14 cellular contexts compared by ENCODE assay signal in genomic region chr20:51095755-51096509, GRCh38.
DNase-seq lines count a peak whose midpoint lies in the region; TF ChIP-seq lines count a peak whose summit lies in the region.
"Had no signal": no experiment of that assay in that cellular context is flagged by ENCODE, and none has a peak within 500 bp of the region (broad histone marks: within the 10 kb centered on the region; RNA-seq: fewer than 3 reads in every experiment).

No MANE protein-coding gene starts in this region.

- H3K27me3 Mint-ChIP-seq in brain = peaks cover 16% of the 10 kb centered on the region
- H3K27me3 Mint-ChIP-seq in neural progenitor cell (ENCODE audit: insufficient read depth, low read depth) = peaks cover 17% of the 10 kb centered on the region

- H3K9ac ChIP-seq in neural progenitor cell = no peak overlapping the region

- H3K9me3 Mint-ChIP-seq in brain (peaks cover 0 to 7% (median 0%) of the 10 kb centered on the region in 5 experiments), neural progenitor cell (no peaks in the 10 kb centered on the region)
- H3K9me3 Mint-ChIP-seq: activated CD4-positive, alpha-beta memory T cell treated with anti-CD3 and anti-CD28 coated beads, Interleukin-2, amount 10 ng/mL, durations not matched to agents 7 days and 5 days; nephron had no signal

- H3F3A ChIP-seq in neural progenitor cell (ENCODE audit: low read depth) = peaks cover 15% of the 10 kb centered on the region

- POLR2A ChIA-PET in HEK293 (lab: Yijun Ruan, JAX) = no interaction called here

- H3K36me3 Mint-ChIP-seq in brain (no peaks in the 10 kb centered on the region), neural progenitor cell (no peaks in the 10 kb centered on the region)

- H3K27ac ChIP-seq in HEK293 (ENCODE audit: extremely low read depth, low read depth, low read length) (no peak overlapping the region), neural progenitor cell (no peak overlapping the region)
- H3K27ac ChIP-seq: body of pancreas had no signal

- H3K4me3 Mint-ChIP-seq in brain (peak overlapping the region; percentile 7 to 62 (median 24)), neural progenitor cell (peak overlapping the region; percentile 30)
- H3K4me3 Mint-ChIP-seq: activated CD4-positive, alpha-beta memory T cell treated with anti-CD3 and anti-CD28 coated beads, Interleukin-2, amount 10 ng/mL, durations not matched to agents 7 days and 5 days; nephron had no signal

- H3K4me3 ChIP-seq in HEK293 (ENCODE audit: low read depth, low read length) = no peak overlapping the region
- no peak overlapping the region for H3K4me3 ChIP-seq in neural progenitor cell
- H3K4me3 ChIP-seq: body of pancreas had no signal

- no peak overlapping the region for H2AFZ ChIP-seq in neural progenitor cell (replicated peaks)

- H3K27me3 ChIP-seq in neural progenitor cell = no peaks in the 10 kb centered on the region

- no peaks in the 10 kb centered on the region for H4K20me1 ChIP-seq in neural progenitor cell (ENCODE audit: low read depth)

- H3K36me3 ChIP-seq in HEK293 (ENCODE audit: control insufficient read depth in 2 of 2, insufficient read depth in 1 of 2, low read length in 2 of 2) (no peaks in the 10 kb centered on the region), neural progenitor cell (no peaks in the 10 kb centered on the region)

- H3K4me2 ChIP-seq in neural progenitor cell = no peak overlapping the region

- H3K9me3 ChIP-seq in HEK293 (ENCODE audit: control insufficient read depth, insufficient read depth, low read depth, low read length) = no peaks in the 10 kb centered on the region
- H3K9me3 ChIP-seq in neural progenitor cell (ENCODE audit: low read depth) = no peaks in the 10 kb centered on the region
- H3K9me3 ChIP-seq: body of pancreas had no signal

- H3K27ac Mint-ChIP-seq in brain = peak overlapping the region; percentile 58 to 98 (median 88)
- peak overlapping the region; percentile 90 for H3K27ac Mint-ChIP-seq in neural progenitor cell
- H3K27ac Mint-ChIP-seq: activated CD4-positive, alpha-beta memory T cell treated with anti-CD3 and anti-CD28 coated beads, Interleukin-2, amount 10 ng/mL, durations not matched to agents 7 days and 5 days had no signal

- DNase-seq in NCI-H1694 (lab: John Stamatoyannopoulos, UW) (peak; percentile 68), neural progenitor cell (ENCODE audit: low spot score) (peak; percentile 37), glomerular visceral epithelial cell (ENCODE audit: extremely low spot score) (no peak), NCI-H2029 (lab: John Stamatoyannopoulos, UW) (no peak)
- DNase-seq in stimulated activated naive CD4-positive, alpha-beta T cell (lab: John Stamatoyannopoulos, UW) = no peak
- DNase-seq: activated CD4-positive, alpha-beta memory T cell treated with anti-CD3 and anti-CD28 coated beads, Interleukin-2, amount 10 ng/mL, durations not matched to agents 7 days and 5 days; activated effector memory CD4-positive, alpha-beta T cell treated with Interleukin-2 at 50 U/mL for 16 hours; body of pancreas; left cardiac atrium; NCI-H226; T-helper 2 cell had no signal

- H3K4me1 Mint-ChIP-seq in brain = peaks cover 95% of the 10 kb centered on the region
- peaks cover 87% of the 10 kb centered on the region for H3K4me1 Mint-ChIP-seq in neural progenitor cell

- TF ChIP-seq CTCF in HEK293 (tag by site-specific recombination; IDR thresholded peaks at IDR 0.05) (no peak), brain (conservative IDR thresholded peaks at IDR 0.05) (no peak), neural progenitor cell (IDR thresholded peaks at IDR 0.05) (no peak)

- CTCF ChIA-PET in HEK293 (lab: Yijun Ruan, JAX) = interaction anchor here (0.6 kb wide), 1 partner anchor 1087 kb away, joined by 4 read pairs; no protein-coding TSS in a partner anchor

- H3K4me1 ChIP-seq in HEK293 (ENCODE audit: control insufficient read depth, insufficient read depth, low read length) (no peaks in the 10 kb centered on the region), neural progenitor cell (peaks cover 19% of the 10 kb centered on the region)

- no peaks in the 10 kb centered on the region for H3K79me2 ChIP-seq in neural progenitor cell (ENCODE audit: low read depth)

TF ChIP-seq in HEK293, 187 proteins besides CTCF, POLR2A, EP300 and RAD21:
- TF ChIP-seq ZNF398 (tag by site-specific recombination; IDR thresholded peaks at IDR 0.05) (no peak), MYNN (tag by site-specific recombination; IDR thresholded peaks at IDR 0.05; ENCODE audit: borderline replicate concordance) (peak; percentile 52; the same call in 1 of the 2 replicates), PRDM1 (tag by site-specific recombination; IDR thresholded peaks at IDR 0.05) (peak; percentile 54), ZNF26 (tag by site-specific recombination; IDR thresholded peaks at IDR 0.05) (no peak), YY1 (tag by site-specific recombination; IDR thresholded peaks at IDR 0.05) (no peak), ZNF677 (tag by site-specific recombination; IDR thresholded peaks at IDR 0.05) (no peak), ZNF488 (tag by site-specific recombination; IDR thresholded peaks at IDR 0.05) (no peak), GLIS1 (tag by site-specific recombination; IDR thresholded peaks at IDR 0.05) (no peak), BCL6B (tag by site-specific recombination; IDR thresholded peaks at IDR 0.05) (no peak), ZNF18 (tag by site-specific recombination; IDR thresholded peaks at IDR 0.05) (no peak), KLF9 (tag by site-specific recombination; IDR thresholded peaks at IDR 0.05; ENCODE audit: low read depth) (no peak), SCRT1 (tag by site-specific recombination; IDR thresholded peaks at IDR 0.05; ENCODE audit: borderline replicate concordance) (peak; percentile 72), ZNF416 (tag by site-specific recombination; IDR thresholded peaks at IDR 0.05) (no peak), SCRT2 (tag by site-specific recombination; IDR thresholded peaks at IDR 0.05) (peak; percentile 79), ZSCAN23 (tag by site-specific recombination; IDR thresholded peaks at IDR 0.05) (no peak), ZNF146 (tag by site-specific recombination; IDR thresholded peaks at IDR 0.05) (no peak), ZNF354C (tag by site-specific recombination; IDR thresholded peaks at IDR 0.05; ENCODE audit: borderline replicate concordance, low read depth) (no peak)

Comparison
In these comparisons a context has a peak if more than half of its experiments do, and no peak if none do; other contexts are left out.
1. DNase-seq: peak in NCI-H1694 (single experiment) and neural progenitor cell (single experiment); none in glomerular visceral epithelial cell (single experiment), NCI-H2029 (single experiment) and stimulated activated naive CD4-positive, alpha-beta T cell (0 of 6).